ENCODE assay signal across 8 cellular contexts in the genomic region with DNA sequence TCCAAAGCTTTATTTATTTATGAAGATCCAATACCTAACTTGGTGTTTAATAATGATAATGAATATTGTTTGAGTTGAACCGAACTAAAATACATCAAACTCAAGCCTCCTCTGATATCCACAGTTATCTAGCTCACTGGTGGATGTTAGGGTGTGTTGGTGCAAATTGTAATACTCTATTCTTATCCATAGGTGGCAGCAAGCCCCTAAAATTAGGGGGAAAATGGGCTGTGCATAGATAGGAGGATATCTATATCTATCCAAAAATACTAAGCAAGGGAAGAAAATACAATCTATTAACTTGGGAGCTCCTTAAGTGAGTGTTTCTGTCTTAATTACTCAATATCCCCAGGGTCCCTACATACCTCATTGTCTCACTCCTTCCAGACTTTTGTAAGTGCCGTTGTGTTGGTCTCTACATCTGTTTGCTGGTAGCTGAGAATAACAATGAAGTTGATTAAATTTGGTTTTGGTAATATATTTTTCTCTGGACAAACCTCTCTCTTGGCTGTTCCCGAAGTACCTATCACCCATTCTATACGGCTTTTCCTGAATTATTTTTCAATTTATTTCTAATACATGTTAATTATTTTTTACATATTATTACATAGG. TPM values are rescaled to one million over a fixed set of nuclear protein-coding genes. Genes with fewer than 3 reads are reported as not detected.
A peak's percentile ranks its signal among the peaks of the same experiment; 100 is the strongest.
DNase-seq lines count a peak whose midpoint lies in the region; TF ChIP-seq lines count a peak whose summit lies in the region.

No MANE protein-coding gene starts in this region.

- H3K27ac ChIP-seq in Peyer's patch, result no peak overlapping the region
- H3K27ac ChIP-seq in neural cell (ENCODE audit: low read length), result no peak overlapping the region

- no peaks in the 10 kb centered on the region for H3K4me1 ChIP-seq in Peyer's patch

- H3F3A ChIP-seq in neural cell (ENCODE audit: insufficient read depth, low read length, poor library complexity, severe bottlenecking), result no peaks in the 10 kb centered on the region

- no peak overlapping the region for H2AFZ ChIP-seq in neural cell (ENCODE audit: low read depth, low read length)

- no peak overlapping the region for H3K4me2 ChIP-seq in neural cell (ENCODE audit: low read length)

- H3K27me3 ChIP-seq in Peyer's patch (no peaks in the 10 kb centered on the region), neural cell (ENCODE audit: insufficient read depth, low read depth, low read length) (no peaks in the 10 kb centered on the region)

- H3K9me3 ChIP-seq in Peyer's patch (no peaks in the 10 kb centered on the region), neural cell (ENCODE audit: low read length) (no peaks in the 10 kb centered on the region)

- no peak for TF ChIP-seq RAD21 in neural cell (conservative IDR thresholded peaks at IDR 0.05)

- H4K20me1 ChIP-seq in neural cell (ENCODE audit: insufficient read depth), result no peaks in the 10 kb centered on the region

- no peak overlapping the region for H3K9ac ChIP-seq in neural cell (ENCODE audit: low read length)

- no peaks in the 10 kb centered on the region for H3K36me3 ChIP-seq in Peyer's patch
- no peaks in the 10 kb centered on the region for H3K36me3 ChIP-seq in neural cell (ENCODE audit: insufficient read depth, low read length)

- TF ChIP-seq CTCF in GM12865 (IDR thresholded peaks at IDR 0.05; ENCODE audit: insufficient read depth, low read depth, low read length, missing control alignments) (peak; percentile 67), Peyer's patch (IDR thresholded peaks at IDR 0.05) (peak in 4 of 6 experiments; percentile 38 to 64 (median 56)), neural cell (IDR thresholded peaks at IDR 0.05; ENCODE audit: poor library complexity, severe bottlenecking) (peak; percentile 31)

- H3K79me2 ChIP-seq in neural cell (replicated peaks; ENCODE audit: insufficient read depth, low read length), result no peaks in the 10 kb centered on the region

- H3K4me3 ChIP-seq in GM12865 (ENCODE audit: low read depth, low read length) (no peak overlapping the region), Peyer's patch (no peak overlapping the region), neural cell (ENCODE audit: low read length) (no peak overlapping the region)

- DNase-seq in A172 (ENCODE audit: low spot score) (peak; percentile 48), GM12865 (ENCODE audit: low read depth) (peak; percentile 49), HCEC 1CT (peak; percentile 44), Kasumi-1 (lab: John Stamatoyannopoulos, UW) (peak; percentile 8 to 41), Peyer's patch (no peak), epidermal melanocyte (ENCODE audit: insufficient read length, low spot score) (peak; percentile 28)
- DNase-seq in activated CD4-positive, alpha-beta T cell treated with anti-CD3 and anti-CD28 coated beads for 1 hour, result no peak

- TF ChIP-seq EP300 in neural cell (conservative IDR thresholded peaks at IDR 0.05; ENCODE audit: poor library complexity, severe bottlenecking), result no peak

- TF ChIP-seq POLR2A in Peyer's patch (IDR thresholded peaks at IDR 0.05), result no peak

- no peaks in the 10 kb centered on the region for H3K9me2 ChIP-seq in neural cell (ENCODE audit: insufficient read depth, low read length)

TF ChIP-seq in neural cell, 6 proteins besides CTCF, POLR2A, EP300 and RAD21:
- no peak for TF ChIP-seq TAF1 (IDR thresholded peaks at IDR 0.05; ENCODE audit: low read depth)
- TF ChIP-seq REST (IDR thresholded peaks at IDR 0.05; ENCODE audit: borderline replicate concordance), result no peak
- no peak for TF ChIP-seq SMC3 (conservative IDR thresholded peaks at IDR 0.05; ENCODE audit: poor library complexity)
- TF ChIP-seq EZH2 (IDR thresholded peaks at IDR 0.05; ENCODE audit: borderline replicate concordance, insufficient read depth, low read length, poor library complexity, severe bottlenecking), result no peak
- TF ChIP-seq MXI1 (conservative IDR thresholded peaks at IDR 0.05; ENCODE audit: poor library complexity, severe bottlenecking), result no peak
- no peak for TF ChIP-seq POLR2AphosphoS5 (IDR thresholded peaks at IDR 0.05)
TF ChIP-seq in neural cell: peak in this region for 0.

RNA-seq across cellular contexts. Expression of gene VWDE, which starts 55.0 kb away (rescaled TPM):
- 0.05 TPM in 1 of 2 replicates, not detected in the other for total RNA-seq in A172 (2014; rRNA removed; shearing (Covaris generic))
- 10 to 100 TPM in 1 of 4 donors, 1 to 10 TPM in 3; 1.3 to 14.9 (median 4.1) TPM for total RNA-seq in Peyer's patch
- polyA plus RNA-seq in neural cell, result 0.27 and 0.48 TPM in 2 replicates
- 0.35 and 0.49 TPM in 2 replicates for polyA minus RNA-seq in neural cell

Comparison
In these comparisons a context has a peak if more than half of its experiments do, and no peak if none do; other contexts are left out.
1. DNase-seq: peak in A172 (single experiment), GM12865 (single experiment), HCEC 1CT (single experiment), Kasumi-1 (2 of 2) and epidermal melanocyte (single experiment); none in Peyer's patch (0 of 3) and activated CD4-positive, alpha-beta T cell treated with anti-CD3 and anti-CD28 coated beads for 1 hour (single experiment).
2. Peak in every context shown above with its lines, with median percentiles within 50 percentile points of each other: CTCF ChIP-seq.